ENCODE assay signal across 9 cellular contexts in the genomic region with DNA sequence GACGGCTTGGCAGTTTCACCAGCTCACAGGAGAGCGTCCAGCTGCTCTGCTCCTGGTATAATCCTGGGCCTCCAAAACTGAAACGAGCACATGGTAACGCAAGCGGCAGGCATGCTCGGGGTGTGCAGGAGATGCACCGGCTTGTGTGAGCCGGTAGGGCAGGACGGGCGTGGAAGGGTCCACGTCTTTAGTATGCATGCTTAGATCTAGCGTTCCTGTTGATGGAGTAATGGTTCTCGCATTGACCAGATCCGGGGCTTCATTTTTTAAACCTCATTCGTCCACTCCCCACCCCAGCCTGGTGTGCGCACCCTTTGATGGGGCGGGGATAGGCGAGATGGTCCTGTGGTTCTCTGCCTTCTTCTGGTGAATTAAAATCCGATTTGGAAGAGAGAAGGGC. TPM values are rescaled to one million over a fixed set of nuclear protein-coding genes. Genes with fewer than 3 reads are reported as not detected.
A peak's percentile ranks its signal among the peaks of the same experiment; 100 is the strongest.
DNase-seq lines count a peak whose midpoint lies in the region; TF ChIP-seq lines count a peak whose summit lies in the region.
"Had no signal": no experiment of that assay in that cellular context is flagged by ENCODE, and none has a peak within 500 bp of the region (broad histone marks: within the 10 kb centered on the region; RNA-seq: fewer than 3 reads in every experiment).

No MANE protein-coding gene starts in this region.

- H3K4me3 Mint-ChIP-seq in activated CD4-positive, alpha-beta T cell treated with anti-CD3 and anti-CD28 coated beads, Interleukin-2, amount 10 ng/mL, durations not matched to agents 7 days and 5 days = peak overlapping the region; percentile 72

- no peak for TF ChIP-seq EP300 in transverse colon (IDR thresholded peaks at IDR 0.05; ENCODE audit: low read depth)

- H3K27me3 Mint-ChIP-seq in activated CD4-positive, alpha-beta T cell treated with anti-CD3 and anti-CD28 coated beads, Interleukin-2, amount 10 ng/mL, durations not matched to agents 7 days and 5 days = peaks cover 39% of the 10 kb centered on the region

- H3K36me3 Mint-ChIP-seq in activated CD4-positive, alpha-beta T cell treated with anti-CD3 and anti-CD28 coated beads, Interleukin-2, amount 10 ng/mL, durations not matched to agents 7 days and 5 days (ENCODE audit: low read depth) = no peaks in the 10 kb centered on the region

- H3K4me1 ChIP-seq in Peyer's patch (peaks cover 0 to 6% (median 0%) of the 10 kb centered on the region in 4 donors), transverse colon (peaks cover 0 to 7% (median 5%) of the 10 kb centered on the region in 4 donors)
- peaks cover 4% of the 10 kb centered on the region for H3K4me1 ChIP-seq in effector memory CD4-positive, alpha-beta T cell (ENCODE audit: control insufficient read depth, insufficient read depth, low read length, poor library complexity, severe bottlenecking)

- H3K9me3 ChIP-seq in Peyer's patch (no peaks in the 10 kb centered on the region), transverse colon (no peaks in the 10 kb centered on the region)
- no peaks in the 10 kb centered on the region for H3K9me3 ChIP-seq in effector memory CD4-positive, alpha-beta T cell (ENCODE audit: control insufficient read depth, low read length)
- H3K9me3 ChIP-seq: neutrophil had no signal

- POLR2A ChIA-PET in activated CD4-positive, alpha-beta T cell treated with anti-CD3 and anti-CD28 coated beads, Interleukin-2, amount 10 ng/mL, durations not matched to agents 7 days and 5 days (lab: Charles Lee) = no interaction called here
- POLR2A ChIA-PET in HEK293T (lab: Yijun Ruan, JAX) = interaction anchor here (1.2 kb wide), 1 partner anchor 11 kb away, joined by 3 read pairs; no protein-coding TSS in a partner anchor

- 5% methylated on average over 19 of the region's 19 CpGs; no CpG with 5 or more reads in 1 of the 2 donors for WGBS in transverse colon (ENCODE audit: low coverage in 1 of 2), 2 donors

- in situ Hi-C loops in transverse colon (cut with MboI; ENCODE audit: low pct_ligation_motif_present in 1 of 4, low pct_unique_long_range_greater_than_20kb in 1 of 4, low sequenced_read_pairs in 3 of 4) = no loop called here

- H3K27ac ChIP-seq in Peyer's patch = peak overlapping the region in 3 of 4 donors; percentile 52 to 79 (median 77)
- H3K27ac ChIP-seq in effector memory CD4-positive, alpha-beta T cell (ENCODE audit: insufficient read depth, low read length, poor library complexity, severe bottlenecking) = no peak overlapping the region
- H3K27ac ChIP-seq in transverse colon = peak overlapping the region; percentile 74 to 78 (median 76)
- H3K27ac ChIP-seq: neutrophil had no signal

- DNase-seq in activated CD4-positive, alpha-beta T cell treated with anti-CD3 and anti-CD28 coated beads, Interleukin-2, amount 10 ng/mL, durations not matched to agents 7 days and 5 days = no peak
- no peak for DNase-seq in activated CD4-positive, alpha-beta T cell treated with anti-CD3 and anti-CD28 coated beads for 1 hour
- DNase-seq in HEK293T (ENCODE audit: extremely low spot score) = peak; percentile 35
- DNase-seq in Peyer's patch = no peak
- no peak for DNase-seq in effector memory CD4-positive, alpha-beta T cell
- peak; percentile 18 for DNase-seq in medulla oblongata (ENCODE audit: extremely low spot score)
- DNase-seq in transverse colon = peak; percentile 19
- DNase-seq in activated CD8-positive, alpha-beta memory T cell treated with anti-CD3 and anti-CD28 coated beads, Interleukin-2, amount 50 U/mL, for 48 hours = no peak

- peaks cover 12% of the 10 kb centered on the region for H3K4me1 Mint-ChIP-seq in activated CD4-positive, alpha-beta T cell treated with anti-CD3 and anti-CD28 coated beads, Interleukin-2, amount 10 ng/mL, durations not matched to agents 7 days and 5 days

- CTCF ChIA-PET in activated CD4-positive, alpha-beta T cell treated with anti-CD3 and anti-CD28 coated beads, Interleukin-2, amount 10 ng/mL, durations not matched to agents 7 days and 5 days (lab: Charles Lee) = no interaction called here
- CTCF ChIA-PET in HEK293T (lab: Yijun Ruan, JAX) = interaction anchor here (0.6 kb wide), 1 partner anchor 1083 kb away, joined by 3 read pairs; no protein-coding TSS in a partner anchor

- H3K27ac Mint-ChIP-seq in activated CD4-positive, alpha-beta T cell treated with anti-CD3 and anti-CD28 coated beads, Interleukin-2, amount 10 ng/mL, durations not matched to agents 7 days and 5 days = peak overlapping the region; percentile 50

- H3K27me3 ChIP-seq in Peyer's patch (no peaks in the 10 kb centered on the region), transverse colon (no peaks in the 10 kb centered on the region)
- peaks cover 10% of the 10 kb centered on the region for H3K27me3 ChIP-seq in effector memory CD4-positive, alpha-beta T cell (replicated peaks; ENCODE audit: control insufficient read depth, insufficient read depth, low read length, poor library complexity, severe bottlenecking)

- TF ChIP-seq CTCF in Peyer's patch (IDR thresholded peaks at IDR 0.05) = peak in 2 of 6 experiments; percentile 8 to 24
- peak; percentile 15 to 37 (median 26) for TF ChIP-seq CTCF in transverse colon (IDR thresholded peaks at IDR 0.05)

- H3K4me3 ChIP-seq in Peyer's patch = peak overlapping the region; percentile 33 to 68 (median 50)
- H3K4me3 ChIP-seq in effector memory CD4-positive, alpha-beta T cell (ENCODE audit: insufficient read depth, low read depth, low read length, poor library complexity, severe bottlenecking) = peak overlapping the region; percentile 8
- H3K4me3 ChIP-seq in transverse colon = peak overlapping the region; percentile 3 to 56 (median 50)

- TF ChIP-seq POLR2A in Peyer's patch (IDR thresholded peaks at IDR 0.05) (no peak), transverse colon (IDR thresholded peaks at IDR 0.05) (no peak)

- no peaks in the 10 kb centered on the region for H3K9me3 Mint-ChIP-seq in activated CD4-positive, alpha-beta T cell treated with anti-CD3 and anti-CD28 coated beads, Interleukin-2, amount 10 ng/mL, durations not matched to agents 7 days and 5 days

- H3K36me3 ChIP-seq in Peyer's patch (no peaks in the 10 kb centered on the region), transverse colon (no peaks in the 10 kb centered on the region)
- no peaks in the 10 kb centered on the region for H3K36me3 ChIP-seq in effector memory CD4-positive, alpha-beta T cell (ENCODE audit: control insufficient read depth, insufficient read depth, low read length)
- H3K36me3 ChIP-seq: neutrophil had no signal

- intact Hi-C loops in transverse colon (cut with DNase I; ENCODE audit: low total_unique reads) = no loop called here

TF ChIP-seq in HEK293T, 16 proteins besides CTCF, POLR2A, EP300 and RAD21:
- TF ChIP-seq, protein P1, sequence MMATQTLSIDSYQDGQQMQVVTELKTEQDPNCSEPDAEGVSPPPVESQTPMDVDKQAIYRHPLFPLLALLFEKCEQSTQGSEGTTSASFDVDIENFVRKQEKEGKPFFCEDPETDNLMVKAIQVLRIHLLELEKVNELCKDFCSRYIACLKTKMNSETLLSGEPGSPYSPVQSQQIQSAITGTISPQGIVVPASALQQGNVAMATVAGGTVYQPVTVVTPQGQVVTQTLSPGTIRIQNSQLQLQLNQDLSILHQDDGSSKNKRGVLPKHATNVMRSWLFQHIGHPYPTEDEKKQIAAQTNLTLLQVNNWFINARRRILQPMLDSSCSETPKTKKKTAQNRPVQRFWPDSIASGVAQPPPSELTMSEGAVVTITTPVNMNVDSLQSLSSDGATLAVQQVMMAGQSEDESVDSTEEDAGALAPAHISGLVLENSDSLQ (IDR thresholded peaks at IDR 0.05) = no peak
- peak; percentile 94 for TF ChIP-seq L3MBTL2 (conservative IDR thresholded peaks at IDR 0.05)
- TF ChIP-seq FOXM1 (IDR thresholded peaks at IDR 0.05; ENCODE audit: borderline replicate concordance) = no peak
- TF ChIP-seq TARDBP (IDR thresholded peaks at IDR 0.05) = no peak
- TF ChIP-seq HDGF (IDR thresholded peaks at IDR 0.05; ENCODE audit: borderline replicate concordance) = no peak
- no peak for TF ChIP-seq ARNT (IDR thresholded peaks at IDR 0.05)

RNA-seq across cellular contexts. Expression of gene FAM149A, which starts 39.7 kb away (rescaled TPM):
- under 1 TPM; 0.50 to 0.71 TPM for total RNA-seq in activated CD4-positive, alpha-beta T cell treated with anti-CD3 and anti-CD28 coated beads, Interleukin-2, amount 10 ng/mL, durations not matched to agents 7 days and 5 days
- total RNA-seq in Peyer's patch (10 to 100 TPM; 11.2 to 14.0 (median 12.6) TPM), transverse colon (10 to 100 TPM; 10.8 to 20.1 (median 16.2) TPM)

RNA-seq across cellular contexts. Expression of gene CYP4V2, which starts 47.2 kb away (rescaled TPM):
- 10 to 100 TPM; 16.6 to 16.8 TPM for total RNA-seq in activated CD4-positive, alpha-beta T cell treated with anti-CD3 and anti-CD28 coated beads, Interleukin-2, amount 10 ng/mL, durations not matched to agents 7 days and 5 days
- total RNA-seq in Peyer's patch (100 to 1,000 TPM in 1 of 4 donors, 10 to 100 TPM in 3; 37.1 to 119 (median 94.7) TPM), transverse colon (10 to 100 TPM; 44.0 to 83.8 (median 61.3) TPM)

Comparison
In these comparisons a context has a peak if more than half of its experiments do, and no peak if none do; other contexts are left out.
1. DNase-seq: peak in HEK293T (single experiment), medulla oblongata (single experiment) and transverse colon (single experiment); none in activated CD4-positive, alpha-beta T cell treated with anti-CD3 and anti-CD28 coated beads, Interleukin-2, amount 10 ng/mL, durations not matched to agents 7 days and 5 days (single experiment), activated CD4-positive, alpha-beta T cell treated with anti-CD3 and anti-CD28 coated beads for 1 hour (single experiment), Peyer's patch (0 of 3), effector memory CD4-positive, alpha-beta T cell (0 of 3) and activated CD8-positive, alpha-beta memory T cell treated with anti-CD3 and anti-CD28 coated beads, Interleukin-2, amount 50 U/mL, for 48 hours (single experiment).
2. RNA of gene FAM149A, which starts 39.7 kb away (total RNA-seq): 10.8 to 20.1 TPM in transverse colon and 11.2 to 14.0 TPM in Peyer's patch; 0.50 to 0.71 TPM in activated CD4-positive, alpha-beta T cell treated with anti-CD3 and anti-CD28 coated beads, Interleukin-2, amount 10 ng/mL, durations not matched to agents 7 days and 5 days; every median in the first group is over 4 times any median in the second.
3. Peak in every context shown above with its lines, with median percentiles within 50 percentile points of each other: H3K4me3 ChIP-seq.